In the genomic region with DNA sequence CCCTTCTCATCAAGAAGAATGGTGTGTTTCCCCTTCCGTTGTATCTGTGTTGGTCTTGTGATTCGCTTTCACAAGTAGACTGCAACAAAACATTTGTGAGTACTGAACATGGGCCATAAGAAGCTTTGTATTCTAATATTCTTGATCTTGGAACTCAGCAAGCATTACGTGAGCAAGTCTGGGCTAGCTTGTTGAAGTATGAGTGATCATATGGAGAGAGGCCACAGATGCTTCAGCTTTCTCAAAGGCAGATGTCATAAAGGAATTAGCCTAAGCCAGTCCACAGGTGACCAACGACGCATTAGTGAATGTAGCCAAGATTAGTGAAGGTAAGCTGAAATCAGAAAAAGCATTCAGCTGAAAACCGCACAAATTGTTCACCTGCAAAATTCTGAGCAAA, we compare ENCODE assay signal across 33 cellular contexts.
DNase-seq lines count a peak whose midpoint lies in the region; ATAC-seq, FAIRE-seq and TF ChIP-seq lines count a peak whose summit lies in the region.
"Had no signal": no experiment of that assay in that cellular context is flagged by ENCODE, and none has a peak within 500 bp of the region (broad histone marks: within the 10 kb centered on the region; RNA-seq: fewer than 3 reads in every experiment).

No MANE protein-coding gene starts in this region.

- TF ChIP-seq CTCF in bronchial epithelial cell (IDR thresholded peaks at IDR 0.05; ENCODE audit: insufficient read depth, low read length, severe bottlenecking) (no peak), mesothelial cell of epicardium (IDR thresholded peaks at IDR 0.05; ENCODE audit: unreplicated experiment) (no peak)

- H3K36me3 ChIP-seq in bronchial epithelial cell (ENCODE audit: control insufficient read depth, insufficient read depth, low read length) (no peaks in the 10 kb centered on the region), mesenchymal stem cell (ENCODE audit: control insufficient read depth in 1 of 2, insufficient read depth in 2 of 2, low read depth in 1 of 2, low read length in 2 of 2) (no peaks in the 10 kb centered on the region)
- H3K36me3 ChIP-seq: BLaER1 treated with 17β-estradiol and CSF1 and Interleukin-3, amounts not matched to agents 10 nM and 100 nM; cardiac muscle cell; colonic mucosa; gastrocnemius medialis; lower lobe of right lung; Peyer's patch; sigmoid colon; tibial nerve had no signal

- no peak overlapping the region for H3K14ac ChIP-seq in mesenchymal stem cell (ENCODE audit: low read length in 2 of 2)

- H3K4me2 ChIP-seq in mesenchymal stem cell (ENCODE audit: low read length, poor library complexity, severe bottlenecking), result no peak overlapping the region
- H3K4me2 ChIP-seq: BLaER1 treated with 17β-estradiol and CSF1 and Interleukin-3, amounts not matched to agents 10 nM and 100 nM had no signal

- peaks cover 8% of the 10 kb centered on the region for H3K4me1 Mint-ChIP-seq in mesothelial cell of epicardium
- H3K4me1 Mint-ChIP-seq in stimulated activated naive CD8-positive, alpha-beta T cell treated with anti-CD3 and anti-CD28 coated beads, Interleukin-15, amount 100 ng/mL, for 72 hours, result no peaks in the 10 kb centered on the region
- H3K4me1 Mint-ChIP-seq: activated CD4-positive, alpha-beta T cell treated with anti-CD3 and anti-CD28 coated beads, Interleukin-2, amount 10 ng/mL, durations not matched to agents 24 days and 14 days; activated naive CD8-positive, alpha-beta T cell treated with anti-CD3 and anti-CD28 coated beads for 36 hours; IgD-negative memory B cell; natural killer cell had no signal

- H3K4me3 ChIP-seq in bronchial epithelial cell (ENCODE audit: low read depth, low read length) (no peak overlapping the region), mesenchymal stem cell (ENCODE audit: insufficient read depth in 1 of 2, low read depth in 1 of 2, low read length in 2 of 2) (no peak overlapping the region)
- H3K4me3 ChIP-seq: BLaER1 treated with 17β-estradiol and CSF1 and Interleukin-3, amounts not matched to agents 10 nM and 100 nM; cardiac muscle cell; colonic mucosa; gastrocnemius medialis; lower lobe of right lung; mucosa of descending colon; Peyer's patch; psoas muscle; sigmoid colon; tibial nerve had no signal

- no peaks in the 10 kb centered on the region for H3K27me3 ChIP-seq in bronchial epithelial cell (ENCODE audit: control insufficient read depth, insufficient read depth, low read length)
- H3K27me3 ChIP-seq in mesenchymal stem cell (ENCODE audit: control insufficient read depth in 1 of 2, insufficient read depth in 1 of 2, low read length in 2 of 2), result no peaks in the 10 kb centered on the region
- H3K27me3 ChIP-seq: BLaER1 treated with 17β-estradiol and CSF1 and Interleukin-3, amounts not matched to agents 10 nM and 100 nM; cardiac muscle cell; colonic mucosa; gastrocnemius medialis; Peyer's patch; sigmoid colon; tibial nerve had no signal

- no peak overlapping the region for H3K23ac ChIP-seq in mesenchymal stem cell (ENCODE audit: low read length in 2 of 2)

- H2BK120ac ChIP-seq in mesenchymal stem cell (ENCODE audit: low read depth, low read length), result no peak overlapping the region

- H3K36me3 Mint-ChIP-seq in mesothelial cell of epicardium, result no peaks in the 10 kb centered on the region
- H3K36me3 Mint-ChIP-seq: activated naive CD8-positive, alpha-beta T cell treated with anti-CD3 and anti-CD28 coated beads for 36 hours; IgD-negative memory B cell had no signal

- no peak overlapping the region for H2BK15ac ChIP-seq in mesenchymal stem cell (ENCODE audit: low read depth, poor library complexity, severe bottlenecking)

- H3K27me3 Mint-ChIP-seq in mesothelial cell of epicardium (ENCODE audit: low read depth), result no peaks in the 10 kb centered on the region
- no peaks in the 10 kb centered on the region for H3K27me3 Mint-ChIP-seq in stimulated activated naive CD8-positive, alpha-beta T cell treated with anti-CD3 and anti-CD28 coated beads, Interleukin-15, amount 100 ng/mL, for 72 hours
- H3K27me3 Mint-ChIP-seq: activated CD4-positive, alpha-beta T cell treated with anti-CD3 and anti-CD28 coated beads, Interleukin-2, amount 10 ng/mL, durations not matched to agents 24 days and 14 days; activated naive CD8-positive, alpha-beta T cell treated with anti-CD3 and anti-CD28 coated beads for 36 hours; activated T-cell treated with anti-CD3 and anti-CD28 coated beads, Interleukin-2, amount 50 U/mL, for 24 hours; IgD-negative memory B cell had no signal

- no peak overlapping the region for H4K91ac ChIP-seq in mesenchymal stem cell (ENCODE audit: low read length)

- 90% methylated on average over 6 of the region's 6 CpGs for WGBS in mesenchymal stem cell

- H2AK5ac ChIP-seq in mesenchymal stem cell (ENCODE audit: low read length, severe bottlenecking), result no peak overlapping the region

- H3K18ac ChIP-seq in mesenchymal stem cell (ENCODE audit: low read depth in 1 of 2, low read length in 2 of 2), result no peak overlapping the region

- no peak overlapping the region for H4K8ac ChIP-seq in mesenchymal stem cell (ENCODE audit: low read length)

- H3K4me1 ChIP-seq in mesenchymal stem cell (ENCODE audit: control insufficient read depth, insufficient read depth, low read depth, low read length), result no peaks in the 10 kb centered on the region
- H3K4me1 ChIP-seq: BLaER1 treated with 17β-estradiol and CSF1 and Interleukin-3, amounts not matched to agents 10 nM and 100 nM; colonic mucosa; gastrocnemius medialis; lower lobe of right lung; Peyer's patch; psoas muscle; sigmoid colon had no signal

- no peak overlapping the region for H2AFZ ChIP-seq in mesenchymal stem cell (ENCODE audit: low read depth, low read length)

- H3K27ac Mint-ChIP-seq in mesothelial cell of epicardium, result no peak overlapping the region
- no peak overlapping the region for H3K27ac Mint-ChIP-seq in stimulated activated naive CD8-positive, alpha-beta T cell treated with anti-CD3 and anti-CD28 coated beads, Interleukin-15, amount 100 ng/mL, for 72 hours
- H3K27ac Mint-ChIP-seq: activated CD4-positive, alpha-beta T cell treated with anti-CD3 and anti-CD28 coated beads, Interleukin-2, amount 10 ng/mL, durations not matched to agents 24 days and 14 days; activated naive CD8-positive, alpha-beta T cell treated with anti-CD3 and anti-CD28 coated beads for 36 hours; activated T-cell treated with anti-CD3 and anti-CD28 coated beads, Interleukin-2, amount 50 U/mL, for 24 hours; IgD-negative memory B cell; natural killer cell had no signal

- H3K9me3 ChIP-seq in mesenchymal stem cell (ENCODE audit: control insufficient read depth, low read length), result no peaks in the 10 kb centered on the region
- H3K9me3 ChIP-seq: BLaER1 treated with 17β-estradiol and CSF1 and Interleukin-3, amounts not matched to agents 10 nM and 100 nM; colonic mucosa; gastrocnemius medialis; lower lobe of right lung; mucosa of descending colon; Peyer's patch; psoas muscle; sigmoid colon; tibial nerve had no signal

- H2BK12ac ChIP-seq in mesenchymal stem cell (ENCODE audit: low read length in 2 of 2), result no peak overlapping the region

- peak overlapping the region; percentile 62 for H3K9ac ChIP-seq in mesenchymal stem cell (ENCODE audit: low read length)
- H3K9ac ChIP-seq: BLaER1 treated with 17β-estradiol and CSF1 and Interleukin-3, amounts not matched to agents 10 nM and 100 nM had no signal

- no peak overlapping the region for H3K4me3 Mint-ChIP-seq in mesothelial cell of epicardium
- H3K4me3 Mint-ChIP-seq in stimulated activated naive CD8-positive, alpha-beta T cell treated with anti-CD3 and anti-CD28 coated beads, Interleukin-15, amount 100 ng/mL, for 72 hours, result no peak overlapping the region
- H3K4me3 Mint-ChIP-seq: activated CD4-positive, alpha-beta T cell treated with anti-CD3 and anti-CD28 coated beads, Interleukin-2, amount 10 ng/mL, durations not matched to agents 24 days and 14 days; activated naive CD8-positive, alpha-beta T cell treated with anti-CD3 and anti-CD28 coated beads for 36 hours; activated T-cell treated with anti-CD3 and anti-CD28 coated beads, Interleukin-2, amount 50 U/mL, for 24 hours; IgD-negative memory B cell; natural killer cell had no signal

- no peak overlapping the region for H2BK5ac ChIP-seq in mesenchymal stem cell (ENCODE audit: low read depth, low read length, poor library complexity, severe bottlenecking)

- H3K9me3 Mint-ChIP-seq in mesothelial cell of epicardium, result no peaks in the 10 kb centered on the region
- no peaks in the 10 kb centered on the region for H3K9me3 Mint-ChIP-seq in stimulated activated naive CD8-positive, alpha-beta T cell treated with anti-CD3 and anti-CD28 coated beads, Interleukin-15, amount 100 ng/mL, for 72 hours
- H3K9me3 Mint-ChIP-seq: activated CD4-positive, alpha-beta T cell treated with anti-CD3 and anti-CD28 coated beads, Interleukin-2, amount 10 ng/mL, durations not matched to agents 24 days and 14 days had no signal

- no peak for ATAC-seq in stimulated activated naive CD8-positive, alpha-beta T cell treated with anti-CD3 and anti-CD28 coated beads, Interleukin-15, amount 100 ng/mL, for 72 hours
- ATAC-seq: gastrocnemius medialis, HCT116, lower lobe of right lung, mucosa of descending colon, natural killer cell, psoas muscle had no signal

- H3K27ac ChIP-seq in mesenchymal stem cell (ENCODE audit: low read length, poor library complexity, severe bottlenecking), result no peak overlapping the region
- H3K27ac ChIP-seq: BLaER1 treated with 17β-estradiol and CSF1 and Interleukin-3, amounts not matched to agents 10 nM and 100 nM; cardiac muscle cell; colonic mucosa; gastrocnemius medialis; lower lobe of right lung; Peyer's patch; psoas muscle; sigmoid colon; tibial nerve had no signal

- H3K4ac ChIP-seq in mesenchymal stem cell (ENCODE audit: low read depth in 1 of 2, low read length in 2 of 2), result no peak overlapping the region

- H3K79me1 ChIP-seq in mesenchymal stem cell (replicated peaks; ENCODE audit: low read length, poor library complexity, severe bottlenecking), result no peaks in the 10 kb centered on the region

- no peak for FAIRE-seq in bronchial epithelial cell (lab: Jason Lieb, UNC)

- DNase-seq in HS-5 (ENCODE audit: low read depth) (peak; percentile 23), NCI-H69 (lab: John Stamatoyannopoulos, UW) (peak; percentile 33), bronchial epithelial cell (ENCODE audit: low read depth) (peak; percentile 41), mesenchymal stem cell (no peak), dedifferentiated amniotic fluid mesenchymal stem cell (ENCODE audit: extremely low spot score) (no peak), mesothelial cell of epicardium (ENCODE audit: low spot score in 2 of 2, unreplicated experiment in 2 of 2) (no peak)
- DNase-seq in stimulated activated naive CD8-positive, alpha-beta T cell treated with anti-CD3 and anti-CD28 coated beads, Interleukin-15, amount 100 ng/mL, for 72 hours, result no peak
- DNase-seq: activated CD4-positive, alpha-beta T cell treated with anti-CD3 and anti-CD28 coated beads, Interleukin-2, amount 10 ng/mL, durations not matched to agents 24 days and 14 days; activated effector memory CD4-positive, alpha-beta T cell treated with anti-CD3 and anti-CD28 coated beads, Interleukin-2, amount 50 U/mL, for 16 hours; activated naive CD8-positive, alpha-beta T cell treated with anti-CD3 and anti-CD28 coated beads for 36 hours; activated T-cell treated with anti-CD3 and anti-CD28 coated beads, Interleukin-2, amount 50 U/mL, for 24 hours; anterior cingulate cortex; colonic mucosa; effector memory CD4-positive, alpha-beta T cell; gastrocnemius medialis; GDM1; lower lobe of right lung; mucosa of descending colon; natural killer cell; NCI-H1048; NCI-H2107; NCI-H526; occipital lobe; Peyer's patch; psoas muscle; SIG-M5; sigmoid colon; stimulated activated CD4-positive, alpha-beta T cell treated with anti-CD3 and anti-CD28 coated beads, Interleukin-4, amount 100 ng/mL, for 24 hours had no signal

Comparison
In these comparisons a context has a peak if more than half of its experiments do, and no peak if none do; other contexts are left out.
1. DNase-seq: peak in HS-5 (single experiment), NCI-H69 (single experiment) and bronchial epithelial cell (single experiment); none in mesenchymal stem cell (single experiment), dedifferentiated amniotic fluid mesenchymal stem cell (single experiment), mesothelial cell of epicardium (0 of 2) and stimulated activated naive CD8-positive, alpha-beta T cell treated with anti-CD3 and anti-CD28 coated beads, Interleukin-15, amount 100 ng/mL, for 72 hours (0 of 2).